1 cellular context compared by ENCODE assay signal in the genomic region with DNA sequence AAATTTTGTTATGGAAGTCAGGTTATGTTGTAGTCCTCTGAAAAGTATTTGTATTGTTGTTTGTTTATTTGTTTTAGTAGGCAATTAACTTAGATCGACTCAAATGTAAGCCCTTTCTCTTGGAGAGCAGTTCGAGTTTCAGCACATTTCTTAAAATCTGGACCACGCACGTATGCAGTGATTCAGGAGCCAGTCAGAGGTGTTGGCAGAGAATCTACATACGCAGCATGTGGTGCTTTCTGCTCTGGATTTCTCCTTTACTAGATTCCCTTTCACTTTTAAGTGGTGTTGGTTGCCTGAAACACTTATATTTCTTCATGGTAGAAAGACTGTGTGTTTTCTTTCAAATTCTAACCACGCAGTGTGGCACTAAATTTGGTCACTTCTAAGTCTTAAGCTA.
TF ChIP-seq lines count a peak whose summit lies in the region.

No MANE protein-coding gene starts in this region.

TF ChIP-seq in GM12878, 131 proteins besides CTCF, POLR2A, EP300 and RAD21 (continued from another document):
- TF ChIP-seq TAF1 (IDR thresholded peaks at IDR 0.05; ENCODE audit: borderline replicate concordance, low read depth, low read length) (no peak), NR2F1 (conservative IDR thresholded peaks at IDR 0.05) (no peak), CBX3 (IDR thresholded peaks at IDR 0.05; ENCODE audit: borderline replicate concordance, low read depth) (no peak), IRF4 (IDR thresholded peaks at IDR 0.05; ENCODE audit: low read depth, low read length) (no peak), NFYA (IDR thresholded peaks at IDR 0.05; ENCODE audit: borderline replicate concordance, low read depth, low read length) (no peak), SUPT20H (IDR thresholded peaks at IDR 0.05; ENCODE audit: borderline replicate concordance, control insufficient read depth, low read depth, low read length) (no peak), NRF1 (conservative IDR thresholded peaks at IDR 0.05; ENCODE audit: low read depth, low read length) (no peak), RBBP5 (conservative IDR thresholded peaks at IDR 0.05) (no peak), BHLHE40 (IDR thresholded peaks at IDR 0.05; ENCODE audit: borderline replicate concordance in 1 of 2, low read depth in 2 of 2, low read length in 1 of 2) (no peak)
- TF ChIP-seq, protein P1, sequence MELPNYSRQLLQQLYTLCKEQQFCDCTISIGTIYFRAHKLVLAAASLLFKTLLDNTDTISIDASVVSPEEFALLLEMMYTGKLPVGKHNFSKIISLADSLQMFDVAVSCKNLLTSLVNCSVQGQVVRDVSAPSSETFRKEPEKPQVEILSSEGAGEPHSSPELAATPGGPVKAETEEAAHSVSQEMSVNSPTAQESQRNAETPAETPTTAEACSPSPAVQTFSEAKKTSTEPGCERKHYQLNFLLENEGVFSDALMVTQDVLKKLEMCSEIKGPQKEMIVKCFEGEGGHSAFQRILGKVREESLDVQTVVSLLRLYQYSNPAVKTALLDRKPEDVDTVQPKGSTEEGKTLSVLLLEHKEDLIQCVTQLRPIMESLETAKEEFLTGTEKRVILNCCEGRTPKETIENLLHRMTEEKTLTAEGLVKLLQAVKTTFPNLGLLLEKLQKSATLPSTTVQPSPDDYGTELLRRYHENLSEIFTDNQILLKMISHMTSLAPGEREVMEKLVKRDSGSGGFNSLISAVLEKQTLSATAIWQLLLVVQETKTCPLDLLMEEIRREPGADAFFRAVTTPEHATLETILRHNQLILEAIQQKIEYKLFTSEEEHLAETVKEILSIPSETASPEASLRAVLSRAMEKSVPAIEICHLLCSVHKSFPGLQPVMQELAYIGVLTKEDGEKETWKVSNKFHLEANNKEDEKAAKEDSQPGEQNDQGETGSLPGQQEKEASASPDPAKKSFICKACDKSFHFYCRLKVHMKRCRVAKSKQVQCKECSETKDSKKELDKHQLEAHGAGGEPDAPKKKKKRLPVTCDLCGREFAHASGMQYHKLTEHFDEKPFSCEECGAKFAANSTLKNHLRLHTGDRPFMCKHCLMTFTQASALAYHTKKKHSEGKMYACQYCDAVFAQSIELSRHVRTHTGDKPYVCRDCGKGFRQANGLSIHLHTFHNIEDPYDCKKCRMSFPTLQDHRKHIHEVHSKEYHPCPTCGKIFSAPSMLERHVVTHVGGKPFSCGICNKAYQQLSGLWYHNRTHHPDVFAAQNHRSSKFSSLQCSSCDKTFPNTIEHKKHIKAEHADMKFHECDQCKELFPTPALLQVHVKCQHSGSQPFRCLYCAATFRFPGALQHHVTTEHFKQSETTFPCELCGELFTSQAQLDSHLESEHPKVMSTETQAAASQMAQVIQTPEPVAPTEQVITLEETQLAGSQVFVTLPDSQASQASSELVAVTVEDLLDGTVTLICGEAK (IDR thresholded peaks at IDR 0.05; ENCODE audit: borderline replicate concordance), result no peak
- TF ChIP-seq, protein P2, sequence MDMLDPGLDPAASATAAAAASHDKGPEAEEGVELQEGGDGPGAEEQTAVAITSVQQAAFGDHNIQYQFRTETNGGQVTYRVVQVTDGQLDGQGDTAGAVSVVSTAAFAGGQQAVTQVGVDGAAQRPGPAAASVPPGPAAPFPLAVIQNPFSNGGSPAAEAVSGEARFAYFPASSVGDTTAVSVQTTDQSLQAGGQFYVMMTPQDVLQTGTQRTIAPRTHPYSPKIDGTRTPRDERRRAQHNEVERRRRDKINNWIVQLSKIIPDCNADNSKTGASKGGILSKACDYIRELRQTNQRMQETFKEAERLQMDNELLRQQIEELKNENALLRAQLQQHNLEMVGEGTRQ (IDR thresholded peaks at IDR 0.05; ENCODE audit: borderline replicate concordance, low read depth, low read length), result no peak
- TF ChIP-seq, protein P3, sequence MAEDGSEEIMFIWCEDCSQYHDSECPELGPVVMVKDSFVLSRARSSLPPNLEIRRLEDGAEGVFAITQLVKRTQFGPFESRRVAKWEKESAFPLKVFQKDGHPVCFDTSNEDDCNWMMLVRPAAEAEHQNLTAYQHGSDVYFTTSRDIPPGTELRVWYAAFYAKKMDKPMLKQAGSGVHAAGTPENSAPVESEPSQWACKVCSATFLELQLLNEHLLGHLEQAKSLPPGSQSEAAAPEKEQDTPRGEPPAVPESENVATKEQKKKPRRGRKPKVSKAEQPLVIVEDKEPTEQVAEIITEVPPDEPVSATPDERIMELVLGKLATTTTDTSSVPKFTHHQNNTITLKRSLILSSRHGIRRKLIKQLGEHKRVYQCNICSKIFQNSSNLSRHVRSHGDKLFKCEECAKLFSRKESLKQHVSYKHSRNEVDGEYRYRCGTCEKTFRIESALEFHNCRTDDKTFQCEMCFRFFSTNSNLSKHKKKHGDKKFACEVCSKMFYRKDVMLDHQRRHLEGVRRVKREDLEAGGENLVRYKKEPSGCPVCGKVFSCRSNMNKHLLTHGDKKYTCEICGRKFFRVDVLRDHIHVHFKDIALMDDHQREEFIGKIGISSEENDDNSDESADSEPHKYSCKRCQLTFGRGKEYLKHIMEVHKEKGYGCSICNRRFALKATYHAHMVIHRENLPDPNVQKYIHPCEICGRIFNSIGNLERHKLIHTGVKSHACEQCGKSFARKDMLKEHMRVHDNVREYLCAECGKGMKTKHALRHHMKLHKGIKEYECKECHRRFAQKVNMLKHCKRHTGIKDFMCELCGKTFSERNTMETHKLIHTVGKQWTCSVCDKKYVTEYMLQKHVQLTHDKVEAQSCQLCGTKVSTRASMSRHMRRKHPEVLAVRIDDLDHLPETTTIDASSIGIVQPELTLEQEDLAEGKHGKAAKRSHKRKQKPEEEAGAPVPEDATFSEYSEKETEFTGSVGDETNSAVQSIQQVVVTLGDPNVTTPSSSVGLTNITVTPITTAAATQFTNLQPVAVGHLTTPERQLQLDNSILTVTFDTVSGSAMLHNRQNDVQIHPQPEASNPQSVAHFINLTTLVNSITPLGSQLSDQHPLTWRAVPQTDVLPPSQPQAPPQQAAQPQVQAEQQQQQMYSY (CRISPR knock-in tag; IDR thresholded peaks at IDR 0.05), result no peak
